ENCODE assay signal across 19 cellular contexts in the genomic region with DNA sequence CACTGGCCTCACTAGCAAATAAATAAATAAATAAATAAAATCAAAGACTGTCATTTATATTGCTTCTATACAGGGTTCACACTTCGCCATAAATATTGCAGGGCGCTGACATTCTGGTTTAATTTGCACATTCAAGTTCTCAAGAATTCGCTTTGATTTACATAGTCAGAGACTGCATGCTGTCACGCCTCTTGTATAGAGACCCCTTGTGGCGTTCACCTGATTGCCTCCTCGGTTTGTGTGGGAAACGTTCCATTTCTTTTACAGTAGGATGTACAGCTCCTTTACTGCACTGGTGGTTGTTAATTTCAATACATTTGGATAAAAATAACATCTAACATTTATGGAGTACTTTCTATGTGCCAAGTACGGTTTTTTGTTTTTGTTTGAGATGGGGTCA.
DNase-seq lines count a peak whose midpoint lies in the region; ATAC-seq, FAIRE-seq and TF ChIP-seq lines count a peak whose summit lies in the region.
"Had no signal": no experiment of that assay in that cellular context is flagged by ENCODE, and none has a peak within 500 bp of the region (broad histone marks: within the 10 kb centered on the region; RNA-seq: fewer than 3 reads in every experiment).

No MANE protein-coding gene starts in this region.

- H3K4me2 ChIP-seq in GM12878 (ENCODE audit: control insufficient read depth, insufficient read depth), result no peak overlapping the region

- no peak overlapping the region for H3K27ac Mint-ChIP-seq in osteocyte (ENCODE audit: unreplicated experiment)
- H3K27ac Mint-ChIP-seq: B cell; CD4-positive, CD25-positive, alpha-beta regulatory T cell; T-helper 1 cell treated with Interleukin-12 subunit alpha and Interleukin-12 subunit beta and Interleukin-4 antibody, amounts not matched to agents 30 μg/mL and 1 μg/mL, for 36 hours had no signal

- TF ChIP-seq RAD21 in GM12878 (IDR thresholded peaks at IDR 0.05; ENCODE audit: insufficient read depth, low read depth, low read length), result no peak

- H2AFZ ChIP-seq in GM12878 (ENCODE audit: control insufficient read depth, low read depth, low read length), result no peak overlapping the region

- FAIRE-seq in GM12878 (lab: Jason Lieb, UNC) (no peak), H54 (lab: Jason Lieb, UNC) (no peak)
- FAIRE-seq: K562 had no signal

- DNase-seq in NCI-H82 (lab: John Stamatoyannopoulos, UW) (peak; percentile 2), NCI-H82 treated with DMSO at 0.1 percent for 48 hours (lab: John Stamatoyannopoulos, UW; ENCODE audit: unreplicated experiment) (no peak), H7 (peak; percentile 17), GM12878 (ENCODE audit: low read depth, low spot score) (no peak), retinal pigment epithelial cell (ENCODE audit: low read depth) (no peak), osteocyte (ENCODE audit: extremely low spot score, unreplicated experiment) (no peak), H54 (ENCODE audit: insufficient read length, low spot score) (no peak), esophagus muscularis mucosa (ENCODE audit: extremely low spot score) (no peak)
- DNase-seq: CD4-positive, CD25-positive, alpha-beta regulatory T cell; EL; NCI-H1105; NCI-H2081; NCI-H446 treated with DMSO at 0.1 percent for 48 hours; NCI-H69; SIG-M5 had no signal

- BruUV-seq in GM12878 (replicated peaks; lab: Mats Ljungman, UMichigan), result no TSS peak

- no peak overlapping the region for H3K4me3 Mint-ChIP-seq in osteocyte (ENCODE audit: unreplicated experiment)
- H3K4me3 Mint-ChIP-seq: B cell; CD4-positive, CD25-positive, alpha-beta regulatory T cell; T-helper 1 cell treated with Interleukin-12 subunit alpha and Interleukin-12 subunit beta and Interleukin-4 antibody, amounts not matched to agents 30 μg/mL and 1 μg/mL, for 36 hours had no signal

- H3K27me3 Mint-ChIP-seq in osteocyte (ENCODE audit: unreplicated experiment), result peaks cover 8% of the 10 kb centered on the region

- POLR2A ChIA-PET in GM12878 (lab: Charles Lee), result no interaction called here

- H3K27me3 ChIP-seq in H7 (ENCODE audit: control insufficient read depth, insufficient read depth, low read length) (no peaks in the 10 kb centered on the region), GM12878 (replicated peaks in 1 of 2; ENCODE audit: control insufficient read depth in 2 of 2, insufficient read depth in 2 of 2, low read length in 1 of 2) (no peaks in the 10 kb centered on the region), esophagus muscularis mucosa (no peaks in the 10 kb centered on the region)

- no peaks in the 10 kb centered on the region; the same call in 2 of the 3 replicates for H3K9me3 ChIP-seq in GM12878 (replicated peaks; ENCODE audit: control insufficient read depth, insufficient read depth, low read length)
- H3K9me3 ChIP-seq in esophagus muscularis mucosa, result no peaks in the 10 kb centered on the region

- in situ Hi-C loops in GM12878 (cut with MboI), result no loop called here

- no peak for TF ChIP-seq EP300 in GM12878 (IDR thresholded peaks at IDR 0.05; ENCODE audit: borderline replicate concordance in 1 of 2, control insufficient read depth in 1 of 2, low read depth in 2 of 2, low read length in 2 of 2)
- no peak for TF ChIP-seq EP300 in esophagus muscularis mucosa (IDR thresholded peaks at IDR 0.05)

- CTCF ChIA-PET in GM12878 (lab: Yijun Ruan, JAX), result interaction anchor here (2.9 kb wide), 1 partner anchor 140 kb away, joined by 14 read pairs; no protein-coding TSS in a partner anchor

- WGBS in GM12878 (ENCODE audit: insufficient coverage, insufficient replicate concordance, low lambda C conversion rate, missing lambda C conversion rate), result 80% methylated on average over 8 of the region's 8 CpGs
- 58% methylated on average over 8 of the region's 8 CpGs for WGBS in esophagus muscularis mucosa

- no peak for ATAC-seq in GM12878
- ATAC-seq: K562 had no signal

- H3K9me3 Mint-ChIP-seq in osteocyte (ENCODE audit: unreplicated experiment), result peaks cover 5% of the 10 kb centered on the region

- H3K27ac ChIP-seq in GM12878 (ENCODE audit: control insufficient read depth, insufficient read depth), result peak overlapping the region; percentile 68
- H3K27ac ChIP-seq in esophagus muscularis mucosa (replicated peaks in 1 of 4), result no peak overlapping the region
- H3K27ac ChIP-seq: 22Rv1 had no signal

- H3K36me3 Mint-ChIP-seq in osteocyte (ENCODE audit: unreplicated experiment), result no peaks in the 10 kb centered on the region
- H3K36me3 Mint-ChIP-seq: CD4-positive, CD25-positive, alpha-beta regulatory T cell had no signal

- no peaks in the 10 kb centered on the region for H3K4me1 Mint-ChIP-seq in osteocyte (ENCODE audit: unreplicated experiment)

- RAD21 ChIA-PET in GM12878 (lab: Charles Lee; ENCODE audit: unreplicated experiment), result interaction anchor here (0.6 to 0.7 kb wide), 2 partner anchors 33 to 807 kb away, joined by 3 to 4 read pairs; no protein-coding TSS in a partner anchor

- H4K20me1 ChIP-seq in GM12878 (ENCODE audit: control insufficient read depth, insufficient read depth), result no peaks in the 10 kb centered on the region

- TF ChIP-seq CTCF in GM12878 (IDR thresholded peaks at IDR 0.05 in 2 of 3, conservative IDR thresholded peaks at IDR 0.05 in 1 of 3; ENCODE audit: control insufficient read depth in 2 of 3, extremely low read depth in 1 of 3, insufficient read depth in 1 of 3, low read depth in 3 of 3, low read length in 3 of 3) (no peak), retinal pigment epithelial cell (conservative IDR thresholded peaks at IDR 0.05; ENCODE audit: low read depth, low read length) (peak; percentile 12), osteocyte (IDR thresholded peaks at IDR 0.05) (no peak), esophagus muscularis mucosa (IDR thresholded peaks at IDR 0.05) (no peak)

- TF ChIP-seq POLR2A in GM12878 (IDR thresholded peaks at IDR 0.05; ENCODE audit: low read depth, low read length) (no peak), H54 (IDR thresholded peaks at IDR 0.05; ENCODE audit: low read depth, low read length) (no peak), esophagus muscularis mucosa (IDR thresholded peaks at IDR 0.05; ENCODE audit: low read depth) (no peak)

- intact Hi-C loops in GM12878 (cut with micrococcal nuclease; ENCODE audit: unreplicated experiment), result loop anchor here (10.0 kb wide), 1 partner anchor 141 kb away; no protein-coding TSS in a partner anchor
- intact Hi-C loops in esophagus muscularis mucosa (cut with DNase I), result no loop called here

- H3K4me1 ChIP-seq in GM12878 (ENCODE audit: control insufficient read depth, insufficient read depth, low read length), result peaks cover 7% of the 10 kb centered on the region; the same call in 1 of the 2 replicates
- H3K4me1 ChIP-seq in esophagus muscularis mucosa, result no peaks in the 10 kb centered on the region

- no peak overlapping the region for H3K9ac ChIP-seq in GM12878 (ENCODE audit: control insufficient read depth, insufficient read depth, low read length)

- H3K79me2 ChIP-seq in GM12878 (ENCODE audit: control insufficient read depth, insufficient read depth, low read length), result no peaks in the 10 kb centered on the region

- SMC1A ChIA-PET in GM12878 (lab: Charles Lee; ENCODE audit: uncharacterized antibody, unreplicated experiment), result interaction anchor here (1.3 kb wide), 1 partner anchor 139 kb away, joined by 3 read pairs; no protein-coding TSS in a partner anchor

- H3K4me3 ChIP-seq in H7 (ENCODE audit: insufficient read depth, low read depth, low read length) (no peak overlapping the region), GM12878 (no peak overlapping the region), retinal pigment epithelial cell (ENCODE audit: low read length) (no peak overlapping the region), esophagus muscularis mucosa (no peak overlapping the region)
- H3K4me3 ChIP-seq: K562 had no signal

- H3K36me3 ChIP-seq in H7 (replicated peaks; ENCODE audit: control insufficient read depth, insufficient read depth, low read length) (no peaks in the 10 kb centered on the region), GM12878 (ENCODE audit: control insufficient read depth in 2 of 2, insufficient read depth in 2 of 2, low read length in 1 of 2) (no peaks in the 10 kb centered on the region), esophagus muscularis mucosa (no peaks in the 10 kb centered on the region)

TF ChIP-seq in GM12878, 131 proteins besides CTCF, POLR2A, EP300 and RAD21 (continues in another document):
- TF ChIP-seq STAT1 (conservative IDR thresholded peaks at IDR 0.05) (no peak), BHLHE40 (IDR thresholded peaks at IDR 0.05; ENCODE audit: borderline replicate concordance in 1 of 2, low read depth in 2 of 2, low read length in 1 of 2) (no peak), HDAC2 (IDR thresholded peaks at IDR 0.05) (no peak), SMAD5 (IDR thresholded peaks at IDR 0.05; ENCODE audit: low read depth) (no peak)
- TF ChIP-seq, protein P1, sequence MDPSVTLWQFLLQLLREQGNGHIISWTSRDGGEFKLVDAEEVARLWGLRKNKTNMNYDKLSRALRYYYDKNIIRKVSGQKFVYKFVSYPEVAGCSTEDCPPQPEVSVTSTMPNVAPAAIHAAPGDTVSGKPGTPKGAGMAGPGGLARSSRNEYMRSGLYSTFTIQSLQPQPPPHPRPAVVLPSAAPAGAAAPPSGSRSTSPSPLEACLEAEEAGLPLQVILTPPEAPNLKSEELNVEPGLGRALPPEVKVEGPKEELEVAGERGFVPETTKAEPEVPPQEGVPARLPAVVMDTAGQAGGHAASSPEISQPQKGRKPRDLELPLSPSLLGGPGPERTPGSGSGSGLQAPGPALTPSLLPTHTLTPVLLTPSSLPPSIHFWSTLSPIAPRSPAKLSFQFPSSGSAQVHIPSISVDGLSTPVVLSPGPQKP (IDR thresholded peaks at IDR 0.05; ENCODE audit: low read depth, low read length), result no peak

Comparison
In these comparisons a context has a peak if more than half of its experiments do, and no peak if none do; other contexts are left out.
1. DNase-seq: peak in NCI-H82 (single experiment) and H7 (single experiment); none in NCI-H82 treated with DMSO at 0.1 percent for 48 hours (single experiment), GM12878 (single experiment), retinal pigment epithelial cell (single experiment), osteocyte (single experiment), H54 (single experiment) and esophagus muscularis mucosa (single experiment).